ENCODE assay signal across 17 cellular contexts in the genomic region with DNA sequence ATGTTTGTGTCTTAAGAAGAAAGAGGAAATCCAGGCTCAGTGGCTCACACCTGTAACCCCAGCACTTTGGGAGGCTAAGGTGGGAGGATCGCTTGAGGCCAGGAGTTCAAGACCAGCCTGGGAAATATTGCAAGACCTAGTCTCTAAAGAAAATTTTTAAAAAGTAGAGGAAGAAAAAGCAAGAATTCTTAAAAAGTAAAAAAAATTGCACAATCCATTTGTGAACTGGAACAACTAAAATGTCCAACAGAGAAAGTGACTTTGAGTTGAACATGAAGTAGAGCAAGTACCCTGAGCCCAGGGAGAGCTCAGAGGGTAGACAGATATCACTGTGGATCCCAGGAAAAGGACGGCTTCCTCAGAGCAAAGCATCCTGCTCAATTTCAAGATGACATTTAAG.
DNase-seq lines count a peak whose midpoint lies in the region; ATAC-seq, FAIRE-seq and TF ChIP-seq lines count a peak whose summit lies in the region.
"Had no signal": no experiment of that assay in that cellular context is flagged by ENCODE, and none has a peak within 500 bp of the region (broad histone marks: within the 10 kb centered on the region; RNA-seq: fewer than 3 reads in every experiment).

No MANE protein-coding gene starts in this region.

- peak overlapping the region; percentile 73; the same call in 1 of the 2 replicates for H2AFZ ChIP-seq in SK-N-SH (ENCODE audit: low read depth)

- H4K20me1 ChIP-seq in SK-N-SH (ENCODE audit: insufficient read depth): no peaks in the 10 kb centered on the region

- FAIRE-seq in A549 (lab: Jason Lieb, UNC): no peak
- FAIRE-seq in frontal cortex (lab: Jason Lieb, UNC): no peak
- FAIRE-seq: GM12892, islet of Langerhans had no signal

- H3K27ac ChIP-seq in A549 (peak overlapping the region; percentile 45 to 75), SK-N-SH (ENCODE audit: low read depth in 2 of 2, low read length in 1 of 2) (peak overlapping the region; percentile 67 to 70; a peak in 2 of 4 replicates), right atrium auricular region (peak overlapping the region; percentile 42 to 57), psoas muscle (peak overlapping the region; percentile 84), upper lobe of right lung (no peak overlapping the region)

- WGBS in A549 (ENCODE audit: missing lambda C conversion rate): 94% methylated on average over 2 of the region's 2 CpGs
- 72% methylated on average over 2 of the region's 2 CpGs for WGBS in SK-N-SH (ENCODE audit: low lambda C conversion rate)
- WGBS in psoas muscle, 3 donors: 65 to 72% (median 70%) methylated on average over 2 of the region's 2 CpGs

- CTCF ChIA-PET in A549 (lab: Yijun Ruan, JAX): interaction anchor here (0.5 to 2.5 kb wide), 51 partner anchors 9 to 428 kb away, joined by 3 to 18 read pairs (median 4); no protein-coding TSS in a partner anchor
- CTCF ChIA-PET in SK-N-SH (lab: Yijun Ruan, JAX): interaction anchor here (0.6 to 2.3 kb wide), 5 partner anchors 9 to 1109 kb away, joined by 3 to 7 read pairs (median 3); no protein-coding TSS in a partner anchor

- H3K27me3 ChIP-seq in SK-N-SH (ENCODE audit: insufficient read depth): no peaks in the 10 kb centered on the region
- no peaks in the 10 kb centered on the region for H3K27me3 ChIP-seq in right atrium auricular region
- no peaks in the 10 kb centered on the region for H3K27me3 ChIP-seq in psoas muscle (ENCODE audit: insufficient read depth in 3 of 3, low read length in 2 of 3)
- H3K27me3 ChIP-seq in upper lobe of right lung: no peaks in the 10 kb centered on the region

- TF ChIP-seq RAD21 in A549 (conservative IDR thresholded peaks at IDR 0.05 in 1 of 2, IDR thresholded peaks at IDR 0.05 in 1 of 2): no peak
- no peak for TF ChIP-seq RAD21 in SK-N-SH (IDR thresholded peaks at IDR 0.05; ENCODE audit: low read length)

- TF ChIP-seq POLR2A in A549 (IDR thresholded peaks at IDR 0.05; ENCODE audit: low read length): no peak

- H3K9me2 ChIP-seq in SK-N-SH: no peaks in the 10 kb centered on the region

- POLR2A ChIA-PET in A549 (lab: Yijun Ruan, JAX) (no interaction called here), SK-N-SH (lab: Yijun Ruan, JAX) (no interaction called here)

- H3K4me2 ChIP-seq in A549: peak overlapping the region; percentile 69
- peak overlapping the region; percentile 61 for H3K4me2 ChIP-seq in SK-N-SH

- DNase-seq in A549 (ENCODE audit: low read depth in 1 of 2, low spot score in 1 of 2) (no peak), SK-N-SH (no peak), right atrium auricular region (ENCODE audit: low spot score) (no peak), psoas muscle (no peak), upper lobe of right lung (no peak), frontal cortex (ENCODE audit: low spot score in 2 of 2) (no peak), NCI-H526 treated with DMSO at 0.1 percent for 48 hours (lab: John Stamatoyannopoulos, UW) (no peak)
- DNase-seq: activated CD4-positive, CD25-positive, alpha-beta regulatory T cell treated with anti-CD3 and anti-CD28 coated beads, Interleukin-2, amount 50 U/mL, for 72 hours; activated naive CD8-positive, alpha-beta T cell treated with anti-CD3 and anti-CD28 coated beads, Interleukin-2, amount 50 U/mL, for 24 hours; NCI-H1105 treated with DMSO at 0.1 percent for 48 hours; NCI-H2107; stimulated activated CD4-positive, alpha-beta T cell treated with anti-CD3 and anti-CD28 coated beads, Interleukin-4, amount 100 ng/mL, for 24 hours had no signal

- peaks cover 18% of the 10 kb centered on the region; the same call in 2 of the 3 replicates for H3K4me1 ChIP-seq in A549
- H3K4me1 ChIP-seq in SK-N-SH (ENCODE audit: control insufficient read depth in 1 of 2, insufficient read depth in 2 of 2, low read depth in 1 of 2, low read length in 1 of 2): peaks cover 0 to 40% of the 10 kb centered on the region in 2 experiments; a peak in 3 of 4 replicates
- H3K4me1 ChIP-seq in right atrium auricular region: peaks cover 0 to 10% of the 10 kb centered on the region in 2 donors
- H3K4me1 ChIP-seq in psoas muscle: peaks cover 49% of the 10 kb centered on the region
- H3K4me1 ChIP-seq in upper lobe of right lung: peaks cover 10% of the 10 kb centered on the region

- no peaks in the 10 kb centered on the region for H3K36me3 ChIP-seq in SK-N-SH (replicated peaks in 1 of 2; ENCODE audit: control insufficient read depth in 1 of 2, insufficient read depth in 2 of 2, low read length in 1 of 2)
- H3K36me3 ChIP-seq in right atrium auricular region: no peaks in the 10 kb centered on the region
- H3K36me3 ChIP-seq in psoas muscle (ENCODE audit: insufficient read depth in 1 of 2, low read depth in 1 of 2): no peaks in the 10 kb centered on the region
- no peaks in the 10 kb centered on the region for H3K36me3 ChIP-seq in upper lobe of right lung

- intact Hi-C loops in psoas muscle (cut with DNase I): loop anchor here (1.0 to 10.0 kb wide), 5 partner anchors 36 to 213 kb away; no protein-coding TSS in a partner anchor
- intact Hi-C loops in upper lobe of right lung (cut with DNase I): no loop called here

- ATAC-seq in A549 (peak in 1 of 2 experiments; percentile 44; a peak in 3 of 6 replicates), psoas muscle (no peak), upper lobe of right lung (no peak), HG03196 (IDR thresholded peaks at IDR 0.05; ENCODE audit: unreplicated experiment) (no peak)
- ATAC-seq: activated naive CD8-positive, alpha-beta T cell treated with anti-CD3 and anti-CD28 coated beads, Interleukin-2, amount 50 U/mL, for 24 hours; activated T-helper 17 cell treated with anti-CD3 and anti-CD28 coated beads, Interleukin-2, amount 50 U/mL, for 72 hours; esophagus mucosa had no signal

- TF ChIP-seq EP300 in A549 (IDR thresholded peaks at IDR 0.05) (no peak), SK-N-SH (IDR thresholded peaks at IDR 0.05; ENCODE audit: borderline replicate concordance in 1 of 2, low read depth in 1 of 2, low read length in 1 of 2) (no peak)

- TF ChIP-seq CTCF in A549 (IDR thresholded peaks at IDR 0.05) (no peak), SK-N-SH (IDR thresholded peaks at IDR 0.05) (no peak), right atrium auricular region (IDR thresholded peaks at IDR 0.05) (no peak), psoas muscle (IDR thresholded peaks at IDR 0.05) (no peak), upper lobe of right lung (IDR thresholded peaks at IDR 0.05) (no peak)

- H3K79me2 ChIP-seq in SK-N-SH (ENCODE audit: insufficient read depth): no peaks in the 10 kb centered on the region

- H3K9ac ChIP-seq in SK-N-SH: no peak overlapping the region

- H3K4me3 ChIP-seq in A549 (no peak overlapping the region), SK-N-SH (ENCODE audit: low read depth in 2 of 2, low read length in 1 of 2) (0 out of 4 replicates have a peak overlapping the region, but pooled peaks of 1 of the 2 experiments have one; percentile 1), right atrium auricular region (no peak overlapping the region), psoas muscle (peak overlapping the region; percentile 22), upper lobe of right lung (no peak overlapping the region)

- H3F3A ChIP-seq in SK-N-SH (replicated peaks; ENCODE audit: insufficient read depth): peaks cover 30% of the 10 kb centered on the region

- H3K9me3 ChIP-seq in A549: no peaks in the 10 kb centered on the region
- H3K9me3 ChIP-seq in SK-N-SH: no peaks in the 10 kb centered on the region
- no peaks in the 10 kb centered on the region for H3K9me3 ChIP-seq in right atrium auricular region
- H3K9me3 ChIP-seq in psoas muscle: no peaks in the 10 kb centered on the region
- no peaks in the 10 kb centered on the region for H3K9me3 ChIP-seq in upper lobe of right lung

TF ChIP-seq in A549, 52 proteins besides CTCF, POLR2A, EP300 and RAD21:
- TF ChIP-seq CEBPB (IDR thresholded peaks at IDR 0.05) (0 out of 4 replicates have a peak, but pooled peaks of 1 of the 2 experiments have one; percentile 9), RCOR1 (IDR thresholded peaks at IDR 0.05; ENCODE audit: low read depth, low read length) (no peak)

TF ChIP-seq in SK-N-SH, 30 proteins besides CTCF, POLR2A, EP300 and RAD21 (continues in another document):
- TF ChIP-seq JUND (IDR thresholded peaks at IDR 0.05) (no peak), FOXM1 (IDR thresholded peaks at IDR 0.05; ENCODE audit: low read depth) (no peak), FOSL2 (IDR thresholded peaks at IDR 0.05; ENCODE audit: borderline replicate concordance, low read depth) (no peak), MXI1 (IDR thresholded peaks at IDR 0.05; ENCODE audit: low read depth, low read length) (no peak), FOXJ3 (CRISPR knock-in tag; IDR thresholded peaks at IDR 0.05) (no peak), RCOR1 (IDR thresholded peaks at IDR 0.05; ENCODE audit: low read length) (no peak), USF2 (IDR thresholded peaks at IDR 0.05; ENCODE audit: borderline replicate concordance, low read depth, low read length) (no peak), RFX5 (IDR thresholded peaks at IDR 0.05; ENCODE audit: low read length) (no peak), NRF1 (IDR thresholded peaks at IDR 0.05; ENCODE audit: low read depth, low read length) (no peak), SIN3A (IDR thresholded peaks at IDR 0.05; ENCODE audit: borderline replicate concordance, low read depth, low read length) (no peak)
- TF ChIP-seq, protein P1, sequence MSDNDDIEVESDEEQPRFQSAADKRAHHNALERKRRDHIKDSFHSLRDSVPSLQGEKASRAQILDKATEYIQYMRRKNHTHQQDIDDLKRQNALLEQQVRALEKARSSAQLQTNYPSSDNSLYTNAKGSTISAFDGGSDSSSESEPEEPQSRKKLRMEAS (IDR thresholded peaks at IDR 0.05; ENCODE audit: low read depth): no peak
